In genomic region chr5:105371169-105371568, GRCh38 we compare ENCODE assay signal across 35 cellular contexts.
"Had no signal": no experiment of that assay in that cellular context is flagged by ENCODE, and none has a peak within 500 bp of the region (broad histone marks: within the 10 kb centered on the region; RNA-seq: fewer than 3 reads in every experiment).

No MANE protein-coding gene starts in this region.

- H3K4me3 ChIP-seq: MG63 had no signal

- DNase-seq: Karpas-422, Kasumi-1, MG63, MM.1S, MV-4-11, NCI-H1048, NCI-H1092, NCI-H1092 treated with DMSO at 0.1 percent for 48 hours, NCI-H1105, NCI-H1105 treated with DMSO at 0.1 percent for 48 hours, NCI-H1417, NCI-H1417 treated with DMSO at 0.1 percent for 48 hours, NCI-H1436, NCI-H1436 treated with DMSO at 0.1 percent for 48 hours, NCI-H146, NCI-H1694, NCI-H1694 treated with DMSO at 0.1 percent for 48 hours, NCI-H187, NCI-H187 treated with DMSO at 0.1 percent for 48 hours, NCI-H1930, NCI-H2029, NCI-H2029 treated with DMSO at 0.1 percent for 48 hours, NCI-H2081, NCI-H2081 treated with DMSO at 0.1 percent for 48 hours, NCI-H2107, NCI-H2171, NCI-H2171 treated with DMSO at 0.1 percent for 48 hours, NCI-H2227 treated with DMSO at 0.1 percent for 48 hours, NCI-H226, NCI-H345, NCI-H446, NCI-H446 treated with DMSO at 0.1 percent for 48 hours, NCI-H510A, NCI-H510A treated with DMSO at 0.1 percent for 48 hours, NCI-H524 had no signal

- H3K27me3 ChIP-seq: MG63 had no signal

- H3K36me3 ChIP-seq: MG63 had no signal
